1 cellular context compared by ENCODE assay signal in genomic region chr5:39238366-39239105, GRCh38.
TF ChIP-seq lines count a peak whose summit lies in the region.

No MANE protein-coding gene starts in this region.

TF ChIP-seq in GM12878, 131 proteins besides CTCF, POLR2A, EP300 and RAD21 (continued from another document):
- TF ChIP-seq ZNF687 (IDR thresholded peaks at IDR 0.05) (peak; percentile 43; the same call in 1 of the 2 replicates), CHD1 (IDR thresholded peaks at IDR 0.05; ENCODE audit: low read depth, low read length) (no peak), LARP7 (IDR thresholded peaks at IDR 0.05) (no peak), TCF7 (IDR thresholded peaks at IDR 0.05; ENCODE audit: borderline replicate concordance) (no peak), ETV6 (conservative IDR thresholded peaks at IDR 0.05 in 1 of 2, IDR thresholded peaks at IDR 0.05 in 1 of 2; ENCODE audit: borderline replicate concordance in 1 of 2, low read depth in 1 of 2) (no peak), ZBTB40 (IDR thresholded peaks at IDR 0.05; ENCODE audit: borderline replicate concordance) (peak; percentile 78), ZBTB33 (IDR thresholded peaks at IDR 0.05) (no peak), SUPT20H (IDR thresholded peaks at IDR 0.05; ENCODE audit: borderline replicate concordance, control insufficient read depth, low read depth, low read length) (no peak), PML (IDR thresholded peaks at IDR 0.05; ENCODE audit: low read length) (no peak), RBBP5 (conservative IDR thresholded peaks at IDR 0.05) (no peak), SUZ12 (IDR thresholded peaks at IDR 0.05; ENCODE audit: unreplicated experiment) (no peak), SMARCA5 (IDR thresholded peaks at IDR 0.05) (no peak), ATF2 (IDR thresholded peaks at IDR 0.05; ENCODE audit: low read length) (no peak), CHD2 (IDR thresholded peaks at IDR 0.05; ENCODE audit: borderline replicate concordance, low read depth, low read length) (no peak), SPI1 (IDR thresholded peaks at IDR 0.05; ENCODE audit: borderline replicate concordance, insufficient read depth, low read depth, low read length) (no peak), FOXK2 (IDR thresholded peaks at IDR 0.05) (no peak), NKRF (conservative IDR thresholded peaks at IDR 0.05) (no peak), E2F4 (IDR thresholded peaks at IDR 0.05; ENCODE audit: low read depth, low read length) (no peak), MYC (IDR thresholded peaks at IDR 0.05; ENCODE audit: insufficient read depth, insufficient read length, insufficient replicate concordance, low read length, severe bottlenecking) (no peak), MEF2B (IDR thresholded peaks at IDR 0.05; ENCODE audit: partially characterized antibody, poor library complexity, severe bottlenecking) (peak; percentile 20), EED (IDR thresholded peaks at IDR 0.05; ENCODE audit: low read depth) (no peak), IKZF1 (conservative IDR thresholded peaks at IDR 0.05) (no peak), ASH2L (IDR thresholded peaks at IDR 0.05; ENCODE audit: borderline replicate concordance, low read depth) (no peak), ZNF384 (IDR thresholded peaks at IDR 0.05; ENCODE audit: borderline replicate concordance, low read depth, low read length) (peak; percentile 74; the same call in 1 of the 2 replicates)
